ENCODE assay signal across 8 cellular contexts in the genomic region with DNA sequence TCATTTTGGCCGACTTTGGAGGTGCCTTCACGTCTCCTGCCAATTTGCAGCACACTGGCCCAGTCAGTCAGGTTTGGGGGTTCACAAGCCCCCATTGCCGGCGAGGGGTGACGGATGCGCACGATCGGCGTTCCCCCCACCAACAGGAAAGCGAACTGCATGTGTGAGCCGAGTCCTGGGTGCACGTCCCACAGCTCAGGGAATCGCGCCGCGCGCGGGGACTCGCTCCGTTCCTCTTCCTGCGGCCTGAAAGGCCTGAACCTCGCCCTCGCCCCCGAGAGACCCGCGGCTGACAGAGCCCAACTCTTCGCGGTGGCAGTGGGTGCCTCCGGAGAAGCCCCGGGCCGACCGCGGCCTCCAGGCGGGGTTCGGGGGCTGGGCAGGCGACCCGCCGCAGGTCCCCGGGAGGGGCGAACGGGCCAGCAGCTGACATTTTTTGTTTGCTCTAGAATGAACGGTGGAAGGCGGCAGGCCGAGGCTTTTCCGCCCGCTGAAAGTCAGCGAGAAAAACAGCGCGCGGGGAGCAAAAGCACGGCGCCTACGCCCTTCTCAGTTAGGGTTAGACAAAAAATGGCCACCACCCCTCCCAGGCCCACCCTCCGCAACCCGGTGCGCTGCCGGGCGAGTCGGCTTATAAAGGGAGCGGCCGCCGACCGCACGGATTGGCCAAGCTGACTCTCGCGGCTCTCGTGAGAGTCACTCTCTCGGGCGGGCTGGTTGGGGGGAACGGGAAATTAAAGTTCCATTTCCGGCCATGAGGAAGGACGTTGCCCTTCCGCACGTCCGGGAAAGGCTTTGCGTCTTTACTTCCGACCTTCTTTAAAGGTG. TPM values are rescaled to one million over a fixed set of nuclear protein-coding genes. Genes with fewer than 3 reads are reported as not detected.
A peak's percentile ranks its signal among the peaks of the same experiment; 100 is the strongest.
DNase-seq lines count a peak whose midpoint lies in the region; ATAC-seq, FAIRE-seq and TF ChIP-seq lines count a peak whose summit lies in the region.

TERC (minus strand) TSS at position 608 of the 828 bp plus-strand sequence.

- DNase-seq in CD4-positive, alpha-beta memory T cell: peak; percentile 93 to 96 (median 95)
- DNase-seq in NK-92 treated with Interleukin-12 subunit alpha and Interleukin-12 subunit beta, amount 100 ng/mL, for 24 hours (lab: John Stamatoyannopoulos, UW): peak; percentile 93
- DNase-seq in activated CD8-positive, alpha-beta memory T cell treated with anti-CD3 and anti-CD28 coated beads, Interleukin-2, amount 10 ng/mL, durations not matched to agents 7 days and 5 days: peak; percentile 96
- DNase-seq in H1 (ENCODE audit: low read depth in 1 of 2, low spot score in 2 of 2) (peak; percentile 78 to 82), memory B cell (ENCODE audit: low spot score in 2 of 2) (peak; percentile 78 to 83)
- peak; percentile 81 for DNase-seq in stimulated activated CD8-positive, alpha-beta memory T cell treated with anti-CD3 and anti-CD28 coated beads, Interleukin-12 subunit alpha, Interleukin-12 subunit beta, amount 100 ng/mL, for 24 hours (ENCODE audit: extremely low read depth)

- H2BK15ac ChIP-seq in H1 (ENCODE audit: low read length): no peak within 1 kb of the TSS

- no peaks in the 10 kb centered on the region for H4K20me1 ChIP-seq in H1 (replicated peaks in 1 of 2; ENCODE audit: control insufficient read depth in 1 of 2, insufficient read depth in 2 of 2, low read length in 2 of 2)

- no peak for TF ChIP-seq CTCF in H1 (IDR thresholded peaks at IDR 0.05; ENCODE audit: control extremely low read depth in 1 of 3, insufficient read depth in 1 of 3, low read depth in 1 of 3, low read length in 3 of 3)

- H4K5ac ChIP-seq in H1 (ENCODE audit: insufficient read length, low read depth, low read length): peak within 1 kb of the TSS; percentile 31

- H3K18ac ChIP-seq in H1 (ENCODE audit: extremely low read depth, low read length): peak within 1 kb of the TSS; percentile 81

- no peak for TF ChIP-seq EP300 in H1 (IDR thresholded peaks at IDR 0.05; ENCODE audit: borderline replicate concordance in 1 of 2, low read depth in 2 of 2, low read length in 2 of 2)

- no peak for TF ChIP-seq RAD21 in H1 (IDR thresholded peaks at IDR 0.05 in 1 of 2, conservative IDR thresholded peaks at IDR 0.05 in 1 of 2; ENCODE audit: low read depth in 2 of 2, low read length in 2 of 2)

- TF ChIP-seq POLR2A in H1 (IDR thresholded peaks at IDR 0.05; ENCODE audit: control extremely low read depth in 1 of 2, low read depth in 2 of 2, low read length in 2 of 2): peak; percentile 97 to 99

- H3K36me3 Mint-ChIP-seq in CD4-positive, alpha-beta memory T cell: peaks cover 0 to 7% of the 10 kb centered on the region in 2 donors
- H3K36me3 Mint-ChIP-seq in activated CD8-positive, alpha-beta memory T cell treated with anti-CD3 and anti-CD28 coated beads, Interleukin-2, amount 10 ng/mL, durations not matched to agents 7 days and 5 days: peaks cover 3% of the 10 kb centered on the region
- H3K36me3 Mint-ChIP-seq in memory B cell: no peaks in the 10 kb centered on the region

- H2AFZ ChIP-seq in H1 (ENCODE audit: low read length): no peak within 1 kb of the TSS

- H2BK5ac ChIP-seq in H1 (ENCODE audit: low read depth, low read length): peak within 1 kb of the TSS; percentile 82

- no peak within 1 kb of the TSS for H2BK120ac ChIP-seq in H1 (replicated peaks; ENCODE audit: low read depth, low read length)

- no peak within 1 kb of the TSS for H2BK20ac ChIP-seq in H1 (ENCODE audit: low read length)

- peak; percentile 50 for FAIRE-seq in H1 (lab: Jason Lieb, UNC)

- H2AK5ac ChIP-seq in H1 (ENCODE audit: low read depth, low read length): no peak within 1 kb of the TSS

- no peaks in the 10 kb centered on the region for H3K79me1 ChIP-seq in H1 (ENCODE audit: low read depth, low read length)

- CTCF ChIA-PET in CD4-positive, alpha-beta memory T cell (lab: Charles Lee; ENCODE audit: partially characterized antibody): interaction anchor here (0.6 to 3.9 kb wide), 6 partner anchors 8 to 273 kb away, joined by 3 to 37 read pairs (median 3); partner anchors contain the start of genes GPR160 and MYNN
- CTCF ChIA-PET in activated CD8-positive, alpha-beta memory T cell treated with anti-CD3 and anti-CD28 coated beads, Interleukin-2, amount 10 ng/mL, durations not matched to agents 7 days and 5 days (lab: Charles Lee): interaction anchor here (2.0 to 2.3 kb wide), 3 partner anchors 8 to 270 kb away, joined by 6 to 12 read pairs (median 8); partner anchors contain the start of gene MYNN
- CTCF ChIA-PET in H1 (lab: Charles Lee; ENCODE audit: partially characterized antibody): interaction anchor here (1.6 to 3.5 kb wide), 4 partner anchors 8 to 53 kb away, joined by 3 to 13 read pairs (median 9); partner anchors contain the start of genes LRRC34, LRRIQ4 and MYNN

- H3K4ac ChIP-seq in H1 (replicated peaks; ENCODE audit: insufficient read length, low read depth, low read length): no peak within 1 kb of the TSS

- peak within 1 kb of the TSS; percentile 95 to 99 (median 98) for H3K27ac Mint-ChIP-seq in CD4-positive, alpha-beta memory T cell
- H3K27ac Mint-ChIP-seq in activated CD8-positive, alpha-beta memory T cell treated with anti-CD3 and anti-CD28 coated beads, Interleukin-2, amount 10 ng/mL, durations not matched to agents 7 days and 5 days: peak within 1 kb of the TSS; percentile 98
- peak within 1 kb of the TSS; percentile 96 for H3K27ac Mint-ChIP-seq in memory B cell

- H3K4me2 ChIP-seq in H1 (ENCODE audit: insufficient read depth in 1 of 2, low read depth in 2 of 2, low read length in 2 of 2): peak within 1 kb of the TSS; percentile 69 to 94

- peak within 1 kb of the TSS; percentile 76 to 89 (median 86) for H3K9ac ChIP-seq in H1 (replicated peaks in 1 of 4; ENCODE audit: extremely low read depth in 1 of 4, low read depth in 3 of 4, low read length in 3 of 4)

- peak within 1 kb of the TSS; percentile 93; the same call in 1 of the 2 replicates for H4K8ac ChIP-seq in H1 (ENCODE audit: extremely low read depth, insufficient read depth, low read length)

- POLR2A ChIA-PET in CD4-positive, alpha-beta memory T cell (lab: Charles Lee; ENCODE audit: partially characterized antibody): interaction anchor here (0.8 to 4.9 kb wide), 16 partner anchors 8 to 1144 kb away, joined by 3 to 120 read pairs (median 6); partner anchors contain the start of genes EIF5A2, LRRC34, LRRIQ4 and MYNN
- POLR2A ChIA-PET in H1 (lab: Charles Lee; ENCODE audit: partially characterized antibody): interaction anchor here (0.6 to 4.7 kb wide), 8 partner anchors 8 to 591 kb away, joined by 3 to 30 read pairs (median 3); partner anchors contain the start of genes LRRC34, LRRIQ4, MYNN and SEC62

- intact Hi-C loops in CD4-positive, alpha-beta memory T cell (cut with micrococcal nuclease): loop anchor here (1.0 to 10.0 kb wide), 7 partner anchors 9 to 1700 kb away; partner anchors contain the start of genes EIF5A2, MYNN, PHC3 and RPL22L1

- no peaks in the 10 kb centered on the region for H3K27me3 Mint-ChIP-seq in CD4-positive, alpha-beta memory T cell
- no peaks in the 10 kb centered on the region for H3K27me3 Mint-ChIP-seq in activated CD8-positive, alpha-beta memory T cell treated with anti-CD3 and anti-CD28 coated beads, Interleukin-2, amount 10 ng/mL, durations not matched to agents 7 days and 5 days
- no peaks in the 10 kb centered on the region for H3K27me3 Mint-ChIP-seq in memory B cell

- no peak within 1 kb of the TSS for H3K23ac ChIP-seq in H1 (ENCODE audit: insufficient read length)

- peak within 1 kb of the TSS; percentile 94 to 98 (median 98) for H3K4me3 Mint-ChIP-seq in CD4-positive, alpha-beta memory T cell
- peak within 1 kb of the TSS; percentile 92 for H3K4me3 Mint-ChIP-seq in activated CD8-positive, alpha-beta memory T cell treated with anti-CD3 and anti-CD28 coated beads, Interleukin-2, amount 10 ng/mL, durations not matched to agents 7 days and 5 days
- H3K4me3 Mint-ChIP-seq in memory B cell: peak within 1 kb of the TSS; percentile 96

- H3K23me2 ChIP-seq in H1 (ENCODE audit: low read depth, low read length): peaks cover 4% of the 10 kb centered on the region; the same call in 1 of the 2 replicates

- H4K91ac ChIP-seq in H1 (replicated peaks; ENCODE audit: insufficient read length, low read length): no peak within 1 kb of the TSS

- peak within 1 kb of the TSS; percentile 87 for H3K27ac ChIP-seq in CD4-positive, alpha-beta memory T cell (ENCODE audit: low read depth, low read length)
- H3K27ac ChIP-seq in H1 (ENCODE audit: low read depth, low read length): peak within 1 kb of the TSS; percentile 86

- ATAC-seq in GM19438 (IDR thresholded peaks at IDR 0.05; ENCODE audit: low read depth, unreplicated experiment) (peak; percentile 71), HG03571 (IDR thresholded peaks at IDR 0.05; ENCODE audit: unreplicated experiment) (peak; percentile 80), memory B cell (ENCODE audit: low read depth) (peak; percentile 79)
- ATAC-seq in activated CD8-positive, alpha-beta memory T cell treated with anti-CD3 and anti-CD28 coated beads, Interleukin-2, amount 10 ng/mL, durations not matched to agents 7 days and 5 days: peak; percentile 85

- H3K27me3 ChIP-seq in CD4-positive, alpha-beta memory T cell (ENCODE audit: insufficient read depth, low read length): no peaks in the 10 kb centered on the region
- no peaks in the 10 kb centered on the region for H3K27me3 ChIP-seq in H1 (replicated peaks in 1 of 4; ENCODE audit: control insufficient read depth in 3 of 4, extremely low read depth in 1 of 4, insufficient read depth in 3 of 4, low read length in 3 of 4)

- H3K14ac ChIP-seq in H1 (ENCODE audit: insufficient read length): no peak within 1 kb of the TSS

- 11% methylated on average over 28 of the region's 77 CpGs; no CpG with 5 or more reads in 1 of the 2 experiments for WGBS in H1 (ENCODE audit: extremely low coverage in 1 of 2, insufficient coverage in 1 of 2, insufficient read length in 1 of 2, insufficient replicate concordance in 2 of 2, low coverage in 1 of 2, low lambda C conversion rate in 2 of 2, missing lambda C conversion rate in 1 of 2), 2 experiments

- H3K79me2 ChIP-seq in H1 (ENCODE audit: control insufficient read depth in 1 of 2, insufficient read depth in 2 of 2, low read length in 2 of 2): no peaks in the 10 kb centered on the region

- no peaks in the 10 kb centered on the region for H3K36me3 ChIP-seq in CD4-positive, alpha-beta memory T cell (ENCODE audit: insufficient read depth, low read length)
- H3K36me3 ChIP-seq in H1 (ENCODE audit: control insufficient read depth in 2 of 4, insufficient read depth in 4 of 4, low read length in 3 of 4): no peaks in the 10 kb centered on the region

- H3K9me3 Mint-ChIP-seq in CD4-positive, alpha-beta memory T cell: peaks cover 0 to 7% (median 0%) of the 10 kb centered on the region in 8 donors
- no peaks in the 10 kb centered on the region for H3K9me3 Mint-ChIP-seq in activated CD8-positive, alpha-beta memory T cell treated with anti-CD3 and anti-CD28 coated beads, Interleukin-2, amount 10 ng/mL, durations not matched to agents 7 days and 5 days (ENCODE audit: low read depth)
- H3K9me3 Mint-ChIP-seq in memory B cell: peaks cover 5% of the 10 kb centered on the region

- peak within 1 kb of the TSS; percentile 33 for H3K56ac ChIP-seq in H1 (replicated peaks; ENCODE audit: insufficient read length, low read depth, low read length)

- H3K4me1 Mint-ChIP-seq in CD4-positive, alpha-beta memory T cell: peaks cover 15 to 43% (median 23%) of the 10 kb centered on the region in 4 donors
- H3K4me1 Mint-ChIP-seq in activated CD8-positive, alpha-beta memory T cell treated with anti-CD3 and anti-CD28 coated beads, Interleukin-2, amount 10 ng/mL, durations not matched to agents 7 days and 5 days: peaks cover 37% of the 10 kb centered on the region
- H3K4me1 Mint-ChIP-seq in memory B cell: peaks cover 8% of the 10 kb centered on the region

- H3K9me3 ChIP-seq in CD4-positive, alpha-beta memory T cell (ENCODE audit: control insufficient read depth in 1 of 2, low read length in 2 of 2): no peaks in the 10 kb centered on the region
- H3K9me3 ChIP-seq in H1 (ENCODE audit: insufficient read depth in 2 of 2, low read depth in 1 of 2, low read length in 1 of 2): peaks cover 0 to 3% of the 10 kb centered on the region in 2 experiments; a peak in 1 of 4 replicates

- peak within 1 kb of the TSS; percentile 36 to 70 for H3K4me3 ChIP-seq in CD4-positive, alpha-beta memory T cell (ENCODE audit: low read length in 2 of 2)
- peak within 1 kb of the TSS; percentile 65 to 83 (median 79) for H3K4me3 ChIP-seq in H1 (ENCODE audit: extremely low read depth in 1 of 4, insufficient read depth in 2 of 4, low read depth in 3 of 4, low read length in 4 of 4)

- peaks cover 23% of the 10 kb centered on the region for H3K4me1 ChIP-seq in CD4-positive, alpha-beta memory T cell (ENCODE audit: insufficient read depth, low read length)
- H3K4me1 ChIP-seq in H1 (replicated peaks in 1 of 4; ENCODE audit: control insufficient read depth in 3 of 4, insufficient read depth in 4 of 4, low read length in 3 of 4): peaks cover 0 to 2% (median 0%) of the 10 kb centered on the region in 4 experiments; a peak in 3 of 7 replicates

- H2BK12ac ChIP-seq in H1 (ENCODE audit: low read depth, low read length): peak within 1 kb of the TSS; percentile 71; the same call in 1 of the 2 replicates

RNA-seq across cellular contexts. Expression of gene TERC, which starts in this region (rescaled TPM):
- total RNA-seq in CD4-positive, alpha-beta memory T cell: 10 to 100 TPM; 15.6 to 15.7 TPM
- polyA plus RNA-seq in CD4-positive, alpha-beta memory T cell: under 1 TPM in 1 of 2 donors, not detected in 1; 0.53 TPM
- 10 to 100 TPM; 10.5 to 17.4 TPM for total RNA-seq in activated CD8-positive, alpha-beta memory T cell treated with anti-CD3 and anti-CD28 coated beads, Interleukin-2, amount 10 ng/mL, durations not matched to agents 7 days and 5 days
- total RNA-seq in H1 (2021; fragmentation: NEBNext Ultra II Directional; extraction: Animal tissue kit (Norgen Biotek cat#: 25700)): 14.0 and 17.0 TPM in 2 replicates
- 2.3 and 5.4 TPM in 2 replicates for polyA plus RNA-seq in H1 (2011; rRNA removed)
- 1.5 TPM for polyA plus RNA-seq in H1 (2011; cell fraction: cytosol; rRNA removed)
- 8.6 TPM for polyA plus RNA-seq in H1 (2011; cell fraction: nucleus; rRNA removed)
- 0.50 TPM in 1 of 4 replicates, not detected in the others for polyA plus RNA-seq in H1 (2012, experiment 1 of 2)
- not detected for polyA plus RNA-seq in H1 (2012, experiment 2 of 2)
- 0.65 TPM for polyA plus RNA-seq in H1 (2013, experiment 1 of 2)
- polyA plus RNA-seq in H1 (2013, experiment 2 of 2): 0.87 TPM
- 7.1 and 10.0 TPM in 2 replicates for polyA minus RNA-seq in H1 (2011; rRNA and poly(A)+ RNA removed)
- 152 TPM for polyA minus RNA-seq in H1 (2011; cell fraction: cytosol; rRNA and poly(A)+ RNA removed)
- polyA minus RNA-seq in H1 (2011; cell fraction: nucleus; rRNA and poly(A)+ RNA removed): 326 TPM

Comparison
In these comparisons a context has a peak if more than half of its experiments do, and no peak if none do; other contexts are left out.
1. Peak in every context shown above with its lines: DNase-seq, ATAC-seq, H3K4me3 ChIP-seq and H3K27ac ChIP-seq.